In the genomic region with DNA sequence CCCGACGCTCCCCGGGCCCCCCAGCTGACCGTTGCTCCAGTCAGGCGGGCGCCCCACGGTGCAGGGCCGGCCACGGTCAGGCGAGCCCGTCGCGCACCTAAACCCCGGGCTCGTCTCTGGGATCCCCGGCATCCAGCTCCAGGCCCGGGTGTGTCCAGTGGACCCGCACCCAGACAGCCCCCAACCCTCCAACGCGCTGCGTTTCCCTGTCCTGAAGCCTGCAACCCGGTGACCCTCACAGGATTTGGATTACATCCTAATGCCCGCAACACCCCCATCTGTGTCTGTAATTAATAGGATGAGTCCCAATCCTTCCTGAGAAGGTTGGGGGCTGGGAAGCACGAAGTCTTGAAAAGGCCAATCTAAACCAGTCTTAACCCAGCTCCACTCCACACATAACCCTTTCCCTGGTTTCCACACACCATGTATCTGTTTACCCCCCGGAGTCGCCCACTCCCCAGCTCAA, we compare ENCODE assay signal across 10 cellular contexts. TPM values are rescaled to one million over a fixed set of nuclear protein-coding genes. Genes with fewer than 3 reads are reported as not detected.
A peak's percentile ranks its signal among the peaks of the same experiment; 100 is the strongest.
DNase-seq lines count a peak whose midpoint lies in the region; ATAC-seq, FAIRE-seq and TF ChIP-seq lines count a peak whose summit lies in the region.
"Had no signal": no experiment of that assay in that cellular context is flagged by ENCODE, and none has a peak within 500 bp of the region (broad histone marks: within the 10 kb centered on the region; RNA-seq: fewer than 3 reads in every experiment).

No MANE protein-coding gene starts in this region.

- H2AFZ ChIP-seq in hepatocyte, result peak overlapping the region; percentile 60

- no peak for TF ChIP-seq POLR2A in H54 (IDR thresholded peaks at IDR 0.05; ENCODE audit: low read depth, low read length)

- H3K4me1 ChIP-seq in HAP-1, result no peaks in the 10 kb centered on the region
- peaks cover 3% of the 10 kb centered on the region for H3K4me1 ChIP-seq in hepatocyte (ENCODE audit: insufficient read depth)
- H3K4me1 ChIP-seq in small intestine (ENCODE audit: control insufficient read depth in 2 of 2, insufficient read depth in 1 of 2, low read depth in 1 of 2, low read length in 1 of 2), result peaks cover 0 to 9% of the 10 kb centered on the region in 2 donors

- 26% methylated on average over 18 of the region's 26 CpGs for WGBS in hepatocyte (ENCODE audit: low lambda C conversion rate, missing lambda C conversion rate)
- WGBS in small intestine, 3 donors, result 21 to 27% (median 22%) methylated on average over 17 to 26 of the region's 26 CpGs

- ATAC-seq in GM19351 (IDR thresholded peaks at IDR 0.05; ENCODE audit: unreplicated experiment), result no peak

- H3K36me3 ChIP-seq in HAP-1 (replicated peaks), result no peaks in the 10 kb centered on the region
- H3K36me3 ChIP-seq in WERI-Rb-1, result no peaks in the 10 kb centered on the region
- no peaks in the 10 kb centered on the region for H3K36me3 ChIP-seq in hepatocyte (replicated peaks; ENCODE audit: insufficient read depth, low read depth)
- no peaks in the 10 kb centered on the region for H3K36me3 ChIP-seq in small intestine (ENCODE audit: control insufficient read depth in 2 of 2, insufficient read depth in 2 of 2, low read length in 2 of 2)

- TF ChIP-seq CTCF in WERI-Rb-1 (IDR thresholded peaks at IDR 0.05; ENCODE audit: low read depth, low read length) (no peak), hepatocyte (IDR thresholded peaks at IDR 0.05; ENCODE audit: poor library complexity) (no peak)

- H3K27ac ChIP-seq in WERI-Rb-1, result peak overlapping the region; percentile 94
- no peak overlapping the region for H3K27ac ChIP-seq in hepatocyte
- H3K27ac ChIP-seq in small intestine (ENCODE audit: low read depth in 1 of 2, low read length in 1 of 2), result peak overlapping the region; percentile 65 to 97

- no peaks in the 10 kb centered on the region for H3K9me3 ChIP-seq in HAP-1
- no peaks in the 10 kb centered on the region for H3K9me3 ChIP-seq in WERI-Rb-1 (ENCODE audit: severe bottlenecking)
- no peaks in the 10 kb centered on the region for H3K9me3 ChIP-seq in hepatocyte (ENCODE audit: low read depth)
- no peaks in the 10 kb centered on the region for H3K9me3 ChIP-seq in small intestine (ENCODE audit: control insufficient read depth, low read depth)

- in situ Hi-C loops in HAP-1 (cut with MboI; ENCODE audit: low sequenced_read_pairs), result no loop called here

- H3K9me2 ChIP-seq in hepatocyte (replicated peaks; ENCODE audit: insufficient read depth), result no peaks in the 10 kb centered on the region

- no peaks in the 10 kb centered on the region for H4K20me1 ChIP-seq in hepatocyte (ENCODE audit: insufficient read depth, poor library complexity, severe bottlenecking)

- DNase-seq in HAP-1 (ENCODE audit: low spot score in 2 of 2), result no peak
- peak; percentile 89 for DNase-seq in WERI-Rb-1
- DNase-seq in hepatocyte (ENCODE audit: low spot score), result no peak
- no peak for DNase-seq in small intestine
- no peak for DNase-seq in H54 (ENCODE audit: insufficient read length, low spot score)
- no peak for DNase-seq in mesenteric fat pad (ENCODE audit: low spot score)
- DNase-seq in OCI-M1 (lab: John Stamatoyannopoulos, UW), result no peak

- H3K79me2 ChIP-seq in hepatocyte, result no peaks in the 10 kb centered on the region

- H3K27me3 ChIP-seq in HAP-1 (ENCODE audit: low read depth) (no peaks in the 10 kb centered on the region), WERI-Rb-1 (ENCODE audit: insufficient read depth, low read depth, severe bottlenecking) (no peaks in the 10 kb centered on the region), hepatocyte (peaks cover 4% of the 10 kb centered on the region), small intestine (ENCODE audit: control insufficient read depth in 2 of 2, insufficient read depth in 2 of 2, low read length in 2 of 2) (no peaks in the 10 kb centered on the region)

- peak overlapping the region; percentile 88 for H3K4me2 ChIP-seq in hepatocyte

- FAIRE-seq in small intestine (lab: Jason Lieb, UNC) (no peak), H54 (lab: Jason Lieb, UNC) (no peak)

- H3K4me3 ChIP-seq in HAP-1, result peak overlapping the region; percentile 34
- H3K4me3 ChIP-seq in WERI-Rb-1 (ENCODE audit: low read depth, low read length), result peak overlapping the region; percentile 70
- H3K4me3 ChIP-seq in hepatocyte, result peak overlapping the region; percentile 50
- peak overlapping the region; percentile 65 to 77 for H3K4me3 ChIP-seq in small intestine (ENCODE audit: low read depth in 1 of 2, low read length in 2 of 2)

RNA-seq across cellular contexts. Expression of a gene that starts 10.4 kb away (rescaled TPM):
- total RNA-seq in hepatocyte, result not detected in 2 replicates
- polyA plus RNA-seq in hepatocyte, result not detected in 2 replicates
- polyA plus RNA-seq in small intestine, result 10 to 100 TPM in 1 of 3 donors, 1 to 10 TPM in 2; 3.3 to 10.7 (median 5.1) TPM
- total RNA-seq in mesenteric fat pad, result not detected
- total RNA-seq: subcutaneous adipose tissue; T-helper 1 cell treated with Interleukin-12 subunit alpha and Interleukin-12 subunit beta and Interleukin-4 antibody, amounts not matched to agents 30 ng/mL and 1 ng/mL, for 36 hours had no signal

RNA-seq across cellular contexts. Expression of a gene that starts 12.3 kb away (rescaled TPM):
- total RNA-seq in hepatocyte (68.7 and 76.5 TPM in 2 replicates), mesenteric fat pad (39.1 TPM)
- polyA plus RNA-seq in hepatocyte (75.0 and 88.8 TPM in 2 replicates), small intestine (100 to 1,000 TPM; 227 to 870 (median 380) TPM)

RNA-seq across cellular contexts. Expression of a gene that starts 30.0 kb away (rescaled TPM):
- total RNA-seq in hepatocyte (0.37 and 0.40 TPM in 2 replicates), mesenteric fat pad (0.61 TPM)
- polyA plus RNA-seq in hepatocyte (0.46 TPM in 1 of 2 replicates, not detected in the other), small intestine (1 to 10 TPM in 2 of 3 donors, under 1 TPM in 1; 0.81 to 1.4 (median 1.3) TPM)

RNA-seq across cellular contexts. Expression of a gene that starts 32.8 kb away (rescaled TPM):
- total RNA-seq in hepatocyte, result 78.9 and 85.4 TPM in 2 replicates
- polyA plus RNA-seq in hepatocyte, result 50.3 and 55.6 TPM in 2 replicates
- 100 to 1,000 TPM in 1 of 3 donors, 10 to 100 TPM in 2; 72.1 to 122 (median 76.3) TPM for polyA plus RNA-seq in small intestine
- 31.7 TPM for total RNA-seq in mesenteric fat pad

RNA-seq across cellular contexts. Expression of a gene that starts 33.0 kb away (rescaled TPM):
- total RNA-seq in hepatocyte (1.2 and 4.8 TPM in 2 replicates), mesenteric fat pad (1.6 TPM)
- polyA plus RNA-seq in hepatocyte (2.4 and 3.3 TPM in 2 replicates), small intestine (1 to 10 TPM; 2.4 to 4.0 (median 2.9) TPM)
